ENCODE assay signal across 13 cellular contexts in genomic region chr6:32167154-32167760, GRCh38. TPM values are rescaled to one million over a fixed set of nuclear protein-coding genes. Genes with fewer than 3 reads are reported as not detected.
DNase-seq lines count a peak whose midpoint lies in the region; ATAC-seq and TF ChIP-seq lines count a peak whose summit lies in the region.
"Had no signal": no experiment of that assay in that cellular context is flagged by ENCODE, and none has a peak within 500 bp of the region (broad histone marks: within the 10 kb centered on the region; RNA-seq: fewer than 3 reads in every experiment).

No MANE protein-coding gene starts in this region.

- H3K9me3 ChIP-seq in OCI-LY1 (ENCODE audit: low read length), result no peaks in the 10 kb centered on the region
- H3K9me3 ChIP-seq: MG63, ovary had no signal

- CTCF ChIA-PET in activated CD8-positive, alpha-beta T cell treated with anti-CD3 and anti-CD28 coated beads, Interleukin-2, amount 10 ng/mL, durations not matched to agents 7 days and 5 days (lab: Charles Lee), result no interaction called here
- CTCF ChIA-PET in activated CD8-positive, alpha-beta T cell treated with anti-CD3 and anti-CD28 coated beads for 36 hours (lab: Charles Lee), result interaction anchor here (2.6 kb wide), 1 partner anchor 49 kb away, joined by 7 read pairs; no protein-coding TSS in a partner anchor

- no peak overlapping the region for H2AFZ ChIP-seq in OCI-LY1 (ENCODE audit: low read length)

- peak overlapping the region; percentile 5 for H3K27ac Mint-ChIP-seq in activated CD8-positive, alpha-beta T cell treated with anti-CD3 and anti-CD28 coated beads, Interleukin-2, amount 10 ng/mL, durations not matched to agents 7 days and 5 days
- no peak overlapping the region for H3K27ac Mint-ChIP-seq in activated CD8-positive, alpha-beta T cell treated with anti-CD3 and anti-CD28 coated beads for 36 hours
- peak overlapping the region; percentile 6 for H3K27ac Mint-ChIP-seq in stimulated activated memory B cell treated with anti-CD40 and anti-IgM and Interleukin-4, amounts not matched to agents 10 μg/mL and 1 μg/mL and 100 μg/mL, for 72 hours

- peaks cover 23% of the 10 kb centered on the region for H3K4me1 ChIP-seq in OCI-LY1 (ENCODE audit: insufficient read depth, low read length, severe bottlenecking)

- no peaks in the 10 kb centered on the region for H3K79me2 ChIP-seq in OCI-LY1 (ENCODE audit: insufficient read depth, low read length)

- H3K36me3 ChIP-seq in OCI-LY1 (ENCODE audit: insufficient read depth, low read length), result peaks cover 37% of the 10 kb centered on the region; the same call in 1 of the 2 replicates
- H3K36me3 ChIP-seq: MG63, ovary had no signal

- no peaks in the 10 kb centered on the region for H4K20me1 ChIP-seq in OCI-LY1 (ENCODE audit: insufficient read depth, low read length)

- H3K4me3 Mint-ChIP-seq in activated CD8-positive, alpha-beta T cell treated with anti-CD3 and anti-CD28 coated beads, Interleukin-2, amount 10 ng/mL, durations not matched to agents 7 days and 5 days, result no peak overlapping the region
- no peak overlapping the region for H3K4me3 Mint-ChIP-seq in activated CD8-positive, alpha-beta T cell treated with anti-CD3 and anti-CD28 coated beads for 36 hours
- no peak overlapping the region for H3K4me3 Mint-ChIP-seq in stimulated activated memory B cell treated with anti-CD40 and anti-IgM and Interleukin-4, amounts not matched to agents 10 μg/mL and 1 μg/mL and 100 μg/mL, for 72 hours

- H3K9me3 Mint-ChIP-seq in activated CD8-positive, alpha-beta T cell treated with anti-CD3 and anti-CD28 coated beads, Interleukin-2, amount 10 ng/mL, durations not matched to agents 7 days and 5 days (ENCODE audit: insufficient read depth), result no peaks in the 10 kb centered on the region
- H3K9me3 Mint-ChIP-seq in activated CD8-positive, alpha-beta T cell treated with anti-CD3 and anti-CD28 coated beads for 36 hours, result no peaks in the 10 kb centered on the region
- H3K9me3 Mint-ChIP-seq in stimulated activated memory B cell treated with anti-CD40 and anti-IgM and Interleukin-4, amounts not matched to agents 10 μg/mL and 1 μg/mL and 100 μg/mL, for 72 hours, result no peaks in the 10 kb centered on the region

- no peak for ATAC-seq in activated CD8-positive, alpha-beta T cell treated with anti-CD3 and anti-CD28 coated beads, Interleukin-2, amount 10 ng/mL, durations not matched to agents 7 days and 5 days
- no peak for ATAC-seq in activated CD8-positive, alpha-beta T cell treated with anti-CD3 and anti-CD28 coated beads for 36 hours
- peak; percentile 11 for ATAC-seq in left colon
- no peak for ATAC-seq in stimulated activated memory B cell treated with anti-CD40 and anti-IgM and Interleukin-4, amounts not matched to agents 10 μg/mL and 1 μg/mL and 100 μg/mL, for 72 hours
- ATAC-seq in GM19452 (IDR thresholded peaks at IDR 0.05; ENCODE audit: unreplicated experiment), result no peak

- H3K4me3 ChIP-seq in OCI-LY1 (ENCODE audit: low read depth, low read length, poor library complexity, severe bottlenecking), result no peak overlapping the region
- H3K4me3 ChIP-seq: MG63, ovary had no signal

- H3K4me1 Mint-ChIP-seq in activated CD8-positive, alpha-beta T cell treated with anti-CD3 and anti-CD28 coated beads, Interleukin-2, amount 10 ng/mL, durations not matched to agents 7 days and 5 days (ENCODE audit: low read depth), result no peaks in the 10 kb centered on the region
- H3K4me1 Mint-ChIP-seq in activated CD8-positive, alpha-beta T cell treated with anti-CD3 and anti-CD28 coated beads for 36 hours (ENCODE audit: low read depth), result peaks cover 7% of the 10 kb centered on the region
- peaks cover 20% of the 10 kb centered on the region for H3K4me1 Mint-ChIP-seq in stimulated activated memory B cell treated with anti-CD40 and anti-IgM and Interleukin-4, amounts not matched to agents 10 μg/mL and 1 μg/mL and 100 μg/mL, for 72 hours

- intact Hi-C loops in activated CD8-positive, alpha-beta T cell treated with anti-CD3 and anti-CD28 coated beads for 36 hours (cut with micrococcal nuclease), result no loop called here
- intact Hi-C loops in left colon (cut with DNase I, micrococcal nuclease), result no loop called here

- no peaks in the 10 kb centered on the region for H3K27me3 ChIP-seq in OCI-LY1 (ENCODE audit: insufficient read depth, low read length)
- H3K27me3 ChIP-seq: MG63, ovary had no signal

- H3K9ac ChIP-seq in OCI-LY1 (ENCODE audit: low read length), result no peak overlapping the region

- H3K27ac ChIP-seq in OCI-LY1 (ENCODE audit: low read depth, low read length, poor library complexity, severe bottlenecking), result no peak overlapping the region
- H3K27ac ChIP-seq: ovary had no signal

- no peaks in the 10 kb centered on the region for H3K9me2 ChIP-seq in OCI-LY1 (ENCODE audit: low read depth, low read length)

- H3K27me3 Mint-ChIP-seq in activated CD8-positive, alpha-beta T cell treated with anti-CD3 and anti-CD28 coated beads, Interleukin-2, amount 10 ng/mL, durations not matched to agents 7 days and 5 days (ENCODE audit: low read depth), result no peaks in the 10 kb centered on the region
- H3K27me3 Mint-ChIP-seq in activated CD8-positive, alpha-beta T cell treated with anti-CD3 and anti-CD28 coated beads for 36 hours, result no peaks in the 10 kb centered on the region
- no peaks in the 10 kb centered on the region for H3K27me3 Mint-ChIP-seq in stimulated activated memory B cell treated with anti-CD40 and anti-IgM and Interleukin-4, amounts not matched to agents 10 μg/mL and 1 μg/mL and 100 μg/mL, for 72 hours

- TF ChIP-seq CTCF in activated CD8-positive, alpha-beta T cell treated with anti-CD3 and anti-CD28 coated beads for 36 hours (IDR thresholded peaks at IDR 0.05), result no peak
- no peak for TF ChIP-seq CTCF in OCI-LY1 (IDR thresholded peaks at IDR 0.05; ENCODE audit: low read length)

- H3K36me3 Mint-ChIP-seq in activated CD8-positive, alpha-beta T cell treated with anti-CD3 and anti-CD28 coated beads, Interleukin-2, amount 10 ng/mL, durations not matched to agents 7 days and 5 days (ENCODE audit: low read depth), result peaks cover 40% of the 10 kb centered on the region
- H3K36me3 Mint-ChIP-seq in activated CD8-positive, alpha-beta T cell treated with anti-CD3 and anti-CD28 coated beads for 36 hours (ENCODE audit: low read depth), result peaks cover 26% of the 10 kb centered on the region
- peaks cover 54% of the 10 kb centered on the region for H3K36me3 Mint-ChIP-seq in stimulated activated memory B cell treated with anti-CD40 and anti-IgM and Interleukin-4, amounts not matched to agents 10 μg/mL and 1 μg/mL and 100 μg/mL, for 72 hours

- no peaks in the 10 kb centered on the region for H3F3A ChIP-seq in OCI-LY1 (ENCODE audit: insufficient read depth, low read length)

- POLR2A ChIA-PET in activated CD8-positive, alpha-beta T cell treated with anti-CD3 and anti-CD28 coated beads, Interleukin-2, amount 10 ng/mL, durations not matched to agents 7 days and 5 days (lab: Charles Lee), result interaction anchor here (0.7 kb wide), 1 partner anchor 1566 kb away, joined by 4 read pairs; no protein-coding TSS in a partner anchor
- POLR2A ChIA-PET in activated CD8-positive, alpha-beta T cell treated with anti-CD3 and anti-CD28 coated beads for 36 hours (lab: Charles Lee), result interaction anchor here (0.8 kb wide), 1 partner anchor 10 kb away, joined by 3 read pairs; no protein-coding TSS in a partner anchor

- H3K4me2 ChIP-seq in OCI-LY1 (ENCODE audit: low read length), result peak overlapping the region; percentile 69; the same call in 1 of the 2 replicates

- no peak for DNase-seq in activated CD8-positive, alpha-beta T cell treated with anti-CD3 and anti-CD28 coated beads, Interleukin-2, amount 10 ng/mL, durations not matched to agents 7 days and 5 days
- no peak for DNase-seq in activated CD8-positive, alpha-beta T cell treated with anti-CD3 and anti-CD28 coated beads for 36 hours
- DNase-seq in left colon (no peak), ecto neural progenitor cell (ENCODE audit: low spot score) (no peak)
- DNase-seq in stimulated activated CD4-positive, alpha-beta T cell treated with anti-CD3 and anti-CD28 coated beads, Interleukin-15, amount 100 ng/mL, for 24 hours, result no peak
- DNase-seq: activated CD8-positive, alpha-beta memory T cell treated with anti-CD3 and anti-CD28 coated beads, Interleukin-2, amount 50 U/mL, for 48 hours; MG63; NCI-H2081; small intestine had no signal

RNA-seq across cellular contexts. Expression of gene EGFL8, which starts 2.9 kb away (rescaled TPM):
- 10 to 100 TPM in 1 of 2 experiments, 1 to 10 TPM in 1; 9.8 to 12.2 TPM for total RNA-seq in activated CD8-positive, alpha-beta T cell treated with anti-CD3 and anti-CD28 coated beads, Interleukin-2, amount 10 ng/mL, durations not matched to agents 7 days and 5 days
- 10 to 100 TPM; 13.3 to 14.0 TPM for total RNA-seq in activated CD8-positive, alpha-beta T cell treated with anti-CD3 and anti-CD28 coated beads for 36 hours
- 10 to 100 TPM; 13.7 to 19.9 TPM for total RNA-seq in left colon

RNA-seq across cellular contexts. Expression of gene AGPAT1, which starts 8.6 kb away (rescaled TPM):
- total RNA-seq in activated CD8-positive, alpha-beta T cell treated with anti-CD3 and anti-CD28 coated beads, Interleukin-2, amount 10 ng/mL, durations not matched to agents 7 days and 5 days, result 10 to 100 TPM; 40.4 to 46.6 TPM
- total RNA-seq in activated CD8-positive, alpha-beta T cell treated with anti-CD3 and anti-CD28 coated beads for 36 hours, result 10 to 100 TPM; 24.6 to 28.7 TPM
- 10 to 100 TPM; 44.4 to 55.0 TPM for total RNA-seq in left colon

RNA-seq across cellular contexts. Expression of gene RNF5, which starts 10.9 kb away (rescaled TPM):
- total RNA-seq in activated CD8-positive, alpha-beta T cell treated with anti-CD3 and anti-CD28 coated beads, Interleukin-2, amount 10 ng/mL, durations not matched to agents 7 days and 5 days, result 10 to 100 TPM; 40.4 to 43.3 TPM
- total RNA-seq in activated CD8-positive, alpha-beta T cell treated with anti-CD3 and anti-CD28 coated beads for 36 hours, result 10 to 100 TPM; 55.4 to 57.9 TPM
- total RNA-seq in left colon, result 100 to 1,000 TPM in 1 of 2 donors, 10 to 100 TPM in 1; 87.2 to 104 TPM

RNA-seq across cellular contexts. Expression of gene PPT2, which starts 13.3 kb away (rescaled TPM):
- total RNA-seq in activated CD8-positive, alpha-beta T cell treated with anti-CD3 and anti-CD28 coated beads, Interleukin-2, amount 10 ng/mL, durations not matched to agents 7 days and 5 days, result 10 to 100 TPM; 15.4 to 17.1 TPM
- total RNA-seq in activated CD8-positive, alpha-beta T cell treated with anti-CD3 and anti-CD28 coated beads for 36 hours, result 10 to 100 TPM; 14.4 to 21.7 TPM
- total RNA-seq in left colon, result 10 to 100 TPM; 18.8 to 19.9 TPM

RNA-seq across cellular contexts. Expression of gene PRRT1, which starts 15.5 kb away (rescaled TPM):
- under 1 TPM; 0.37 to 0.45 TPM for total RNA-seq in activated CD8-positive, alpha-beta T cell treated with anti-CD3 and anti-CD28 coated beads, Interleukin-2, amount 10 ng/mL, durations not matched to agents 7 days and 5 days
- total RNA-seq in activated CD8-positive, alpha-beta T cell treated with anti-CD3 and anti-CD28 coated beads for 36 hours, result 1 to 10 TPM; 1.1 to 1.6 TPM
- total RNA-seq in left colon, result 1 to 10 TPM; 1.0 to 2.0 TPM
